Comparison of ENCODE assay signal across 12 cellular contexts in genomic region chr2:3636009-3636327, GRCh38. TPM values are rescaled to one million over a fixed set of nuclear protein-coding genes. Genes with fewer than 3 reads are reported as not detected.
DNase-seq lines count a peak whose midpoint lies in the region; ATAC-seq and TF ChIP-seq lines count a peak whose summit lies in the region.
"Not testable (repeated sequence)": the region's sequence is repeated elsewhere in the genome, so short reads cannot be mapped to it uniquely, and the experiment has no call there.
"Had no signal": no experiment of that assay in that cellular context is flagged by ENCODE, and none has a peak within 500 bp of the region (broad histone marks: within the 10 kb centered on the region; RNA-seq: fewer than 3 reads in every experiment).

No MANE protein-coding gene starts in this region.

- H3K36me3 Mint-ChIP-seq in endodermal cell (ENCODE audit: low read depth) = not testable (repeated sequence)

- 96 to 97% methylated on average over 14 to 16 of the region's 16 CpGs for WGBS in endodermal cell (ENCODE audit: insufficient coverage in 1 of 2, insufficient read length in 1 of 2), 2 experiments

- not testable (repeated sequence) for H3K27me3 ChIP-seq in Peyer's patch; endodermal cell (ENCODE audit: control insufficient read depth, insufficient read depth, low read length, poor library complexity, severe bottlenecking)

- not testable (repeated sequence) for H3K27ac ChIP-seq in Peyer's patch; endodermal cell (ENCODE audit: low read depth, low read length)

- H3K4me1 Mint-ChIP-seq in endodermal cell = not testable (repeated sequence)

- not testable (repeated sequence) for ATAC-seq in left lobe of liver

- H3K36me3 ChIP-seq in Peyer's patch; endodermal cell (ENCODE audit: control insufficient read depth, insufficient read depth, low read length): not testable (repeated sequence)

- H3K9ac ChIP-seq in endodermal cell (ENCODE audit: extremely low read depth, low read length, poor library complexity, severe bottlenecking) = not testable (repeated sequence)

- in situ Hi-C loops in G401 (cut with HindIII; ENCODE audit: low sequenced_read_pairs) = not testable (repeated sequence)

- H3K4me1 ChIP-seq in Peyer's patch; endodermal cell (ENCODE audit: control insufficient read depth, insufficient read depth, low read length): not testable (repeated sequence)

- DNase-seq in G401 (ENCODE audit: low spot score) = peak; percentile 73
- peak in 2 of 3 donors; percentile 18 to 32 for DNase-seq in Peyer's patch
- peak; percentile 4 for DNase-seq in activated naive CD4-positive, alpha-beta T cell treated with anti-CD3 and anti-CD28 coated beads, Interleukin-2, amount 50 U/mL, for 16 hours
- DNase-seq in endodermal cell = peak; percentile 24
- DNase-seq in left lobe of liver (ENCODE audit: low spot score) = peak; percentile 30
- DNase-seq in posterior cingulate gyrus = peak in 6 of 10 donors; percentile 12 to 91 (median 58)
- DNase-seq in superior temporal gyrus (ENCODE audit: extremely low spot score) = peak; percentile 35

- H3K4me3 Mint-ChIP-seq in endodermal cell = not testable (repeated sequence)

- H3K27ac Mint-ChIP-seq in endodermal cell = not testable (repeated sequence)

- not testable (repeated sequence) for TF ChIP-seq POLR2A in Peyer's patch (IDR thresholded peaks at IDR 0.05)

- not testable (repeated sequence) for H3K9me3 Mint-ChIP-seq in endodermal cell

- intact Hi-C loops in posterior cingulate gyrus (cut with DNase I) = not testable (repeated sequence)

- not testable (repeated sequence) for H3K9me3 ChIP-seq in Peyer's patch; endodermal cell (ENCODE audit: control insufficient read depth, low read length)

- H3K27me3 Mint-ChIP-seq in endodermal cell (ENCODE audit: insufficient read depth) = peaks cover 17% of the 10 kb centered on the region

- TF ChIP-seq CTCF in Peyer's patch (IDR thresholded peaks at IDR 0.05); endodermal cell (conservative IDR thresholded peaks at IDR 0.05): not testable (repeated sequence)

- H3K4me3 ChIP-seq in Peyer's patch; endodermal cell (ENCODE audit: low read length): not testable (repeated sequence)

RNA-seq across cellular contexts. Expression of gene ALLC, which starts 22.0 kb away (rescaled TPM):
- not detected in 2 replicates for total RNA-seq in G401 (2014; rRNA removed; shearing (Covaris generic))
- total RNA-seq in Peyer's patch (not detected), endodermal cell (not detected), left lobe of liver (0.20 TPM)
- polyA plus RNA-seq in endodermal cell (2013, experiment 1 of 2) = not detected
- polyA plus RNA-seq in endodermal cell (2013, experiment 2 of 2) = not detected
- total RNA-seq: A673; Calu3; CD8-positive, alpha-beta memory T cell; HT1080; RPMI7951 had no signal
- polyA plus RNA-seq: CD8-positive, alpha-beta memory T cell had no signal

RNA-seq across cellular contexts. Expression of gene COLEC11, which starts 41.1 kb away (rescaled TPM):
- 2.1 TPM in 1 of 2 replicates, not detected in the other for total RNA-seq in G401 (2014; rRNA removed; shearing (Covaris generic))
- 1 to 10 TPM in 2 of 4 donors, under 1 TPM in 1, not detected in 1; 0.70 to 5.8 (median 1.1) TPM for total RNA-seq in Peyer's patch
- 1 to 10 TPM; 1.1 to 1.5 TPM for total RNA-seq in endodermal cell
- 0.21 TPM for polyA plus RNA-seq in endodermal cell (2013, experiment 1 of 2)
- not detected for polyA plus RNA-seq in endodermal cell (2013, experiment 2 of 2)
- 40.1 TPM for total RNA-seq in left lobe of liver
- total RNA-seq: Calu3 had no signal
- polyA plus RNA-seq: CD8-positive, alpha-beta memory T cell had no signal

Comparison
In these comparisons a context has a peak if more than half of its experiments do, and no peak if none do; other contexts are left out.
1. DNase-seq: peak in every context shown above with its lines; median percentile 73 in G401; 58 in posterior cingulate gyrus; 35 in superior temporal gyrus; 30 in left lobe of liver; 25 in Peyer's patch; 24 in endodermal cell; 4 in activated naive CD4-positive, alpha-beta T cell treated with anti-CD3 and anti-CD28 coated beads, Interleukin-2, amount 50 U/mL, for 16 hours.